ENCODE assay signal across 8 cellular contexts in the genomic region with DNA sequence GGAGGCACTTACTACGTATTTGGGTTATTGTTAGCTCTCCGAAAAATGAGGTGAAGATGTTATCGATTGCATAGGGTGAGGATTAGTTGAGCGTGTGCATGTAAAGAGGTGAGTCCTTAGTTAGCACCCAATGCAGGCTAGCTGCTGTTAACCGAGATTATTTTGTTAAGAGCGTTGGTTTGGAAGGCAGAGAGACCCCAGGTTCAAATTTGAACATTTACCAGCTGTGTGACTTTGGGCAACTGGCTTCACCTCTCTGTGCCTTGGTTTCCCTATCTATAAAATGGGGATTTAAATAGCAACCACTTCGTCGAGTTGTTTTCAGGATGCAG. TPM values are rescaled to one million over a fixed set of nuclear protein-coding genes. Genes with fewer than 3 reads are reported as not detected.
A peak's percentile ranks its signal among the peaks of the same experiment; 100 is the strongest.
DNase-seq lines count a peak whose midpoint lies in the region; ATAC-seq and TF ChIP-seq lines count a peak whose summit lies in the region.

No MANE protein-coding gene starts in this region.

- no peak for TF ChIP-seq POLR2A in IMR-90 (IDR thresholded peaks at IDR 0.05; ENCODE audit: low read depth, low read length)

- peak overlapping the region; percentile 12; the same call in 1 of the 2 replicates for H2AK5ac ChIP-seq in IMR-90 (ENCODE audit: low read depth, low read length)

- H3K4me1 ChIP-seq in IMR-90 (ENCODE audit: control insufficient read depth, insufficient read depth, low read length) (peaks cover 5% of the 10 kb centered on the region; the same call in 1 of the 2 replicates), mucosa of stomach (ENCODE audit: control insufficient read depth, insufficient read depth, low read length) (peaks cover 13% of the 10 kb centered on the region)

- no peak overlapping the region for H4K5ac ChIP-seq in IMR-90 (ENCODE audit: low read depth, low read length)

- peak overlapping the region; percentile 74 for H2AK9ac ChIP-seq in IMR-90 (replicated peaks; ENCODE audit: low read depth, low read length, poor library complexity)

- dilution Hi-C loops in IMR-90 (cut with HindIII; ENCODE audit: low sequenced_read_pairs, unreplicated experiment): no loop called here

- H3K9me3 ChIP-seq in IMR-90 (ENCODE audit: control insufficient read depth, insufficient read depth, low read length) (no peaks in the 10 kb centered on the region), mucosa of stomach (ENCODE audit: control insufficient read depth, low read length) (no peaks in the 10 kb centered on the region)

- peak overlapping the region; percentile 3 to 81; a peak in 2 of 4 replicates for H4K8ac ChIP-seq in IMR-90 (ENCODE audit: low read depth in 2 of 2, low read length in 2 of 2)

- H3K27ac ChIP-seq in IMR-90 (ENCODE audit: insufficient read depth, low read length): no peak overlapping the region; the same call in 1 of the 2 replicates

- H3K36me3 ChIP-seq in IMR-90 (ENCODE audit: control insufficient read depth, insufficient read depth, low read length) (no peaks in the 10 kb centered on the region), mucosa of stomach (ENCODE audit: control insufficient read depth, insufficient read depth, low read length) (no peaks in the 10 kb centered on the region)

- peak overlapping the region; percentile 94 for H3K4me2 ChIP-seq in IMR-90 (ENCODE audit: low read depth, low read length)

- H3K9ac ChIP-seq in IMR-90 (ENCODE audit: low read depth, low read length) (peak overlapping the region; percentile 68), mucosa of stomach (ENCODE audit: low read length) (peak overlapping the region; percentile 70)

- H3K4me3 ChIP-seq in AG04449 (ENCODE audit: low read depth, low read length) (peak overlapping the region; percentile 95), IMR-90 (ENCODE audit: insufficient read depth, low read depth, low read length) (peak overlapping the region; percentile 84), mucosa of stomach (ENCODE audit: low read length) (peak overlapping the region; percentile 85)

- H2BK120ac ChIP-seq in IMR-90 (ENCODE audit: low read depth, low read length): peak overlapping the region; percentile 11; the same call in 1 of the 2 replicates

- H3K27ac Mint-ChIP-seq in brain: peak overlapping the region; percentile 1 to 85 (median 53)

- peak overlapping the region; percentile 95 for H3K14ac ChIP-seq in IMR-90 (replicated peaks; ENCODE audit: low read depth, low read length)

- H3K36me3 Mint-ChIP-seq in brain: no peaks in the 10 kb centered on the region

- POLR2A ChIA-PET in AG04449 (lab: Yijun Ruan, JAX) (interaction anchor here (1.0 to 3.1 kb wide), 6 partner anchors 91 to 480 kb away, joined by 3 to 21 read pairs (median 5); partner anchors contain the start of gene GGN), IMR-90 (lab: Charles Lee; ENCODE audit: unreplicated experiment) (interaction anchor here (0.5 to 2.0 kb wide), 3 partner anchors 96 to 301 kb away, joined by 3 to 7 read pairs (median 6); no protein-coding TSS in a partner anchor)

- BruUV-seq in IMR-90 (replicated peaks; lab: Mats Ljungman, UMichigan): no TSS peak

- WGBS in IMR-90 (ENCODE audit: extremely low coverage in 2 of 2, insufficient read length in 1 of 2), 2 experiments: 4% methylated on average over 5 of the region's 8 CpGs; no CpG with 5 or more reads in 1 of the 2 experiments

- H3K4ac ChIP-seq in IMR-90 (ENCODE audit: low read depth, low read length): peak overlapping the region; percentile 44

- TF ChIP-seq CTCF in AG04449 (IDR thresholded peaks at IDR 0.05; ENCODE audit: insufficient read depth, low read length, missing control alignments) (no peak), IMR-90 (conservative IDR thresholded peaks at IDR 0.05; ENCODE audit: low read depth, low read length) (no peak), brain (conservative IDR thresholded peaks at IDR 0.05) (no peak)

- TF ChIP-seq RAD21 in IMR-90 (IDR thresholded peaks at IDR 0.05; ENCODE audit: low read length): 0 out of 2 replicates have a peak, but pooled peaks have one; percentile 2

- H2AFZ ChIP-seq in IMR-90 (replicated peaks; ENCODE audit: low read length, poor library complexity): peak overlapping the region; percentile 100

- CTCF ChIA-PET in AG04449 (lab: Yijun Ruan, JAX) (interaction anchor here (0.7 to 12.1 kb wide), 17 partner anchors 9 to 337 kb away, joined by 3 to 213 read pairs (median 4); no protein-coding TSS in a partner anchor), IMR-90 (lab: Yijun Ruan, JAX) (interaction anchor here (0.6 to 1.6 kb wide), 5 partner anchors 23 to 96 kb away, joined by 3 to 4 read pairs (median 3); no protein-coding TSS in a partner anchor)

- H3K56ac ChIP-seq in IMR-90 (ENCODE audit: extremely low read depth, insufficient read depth, low read length): peak overlapping the region; percentile 50; the same call in 1 of the 2 replicates

- DNase-seq in AG04449 (ENCODE audit: low read depth, low spot score) (no peak), IMR-90 (no peak), cerebellum (ENCODE audit: low spot score) (no peak), NOMO-1 treated with dmso at 0.1 percent for 144 hours (lab: John Stamatoyannopoulos, UW; ENCODE audit: unreplicated experiment) (no peak)

- H2BK20ac ChIP-seq in IMR-90 (ENCODE audit: low read depth, low read length): no peak overlapping the region

- ATAC-seq in IMR-90 (ENCODE audit: low read depth) (no peak), HG02884 (IDR thresholded peaks at IDR 0.05; ENCODE audit: unreplicated experiment) (no peak), GM19455 (IDR thresholded peaks at IDR 0.05; ENCODE audit: unreplicated experiment) (no peak)

- H2BK15ac ChIP-seq in IMR-90 (ENCODE audit: low read depth, low read length): peak overlapping the region; percentile 29; the same call in 1 of the 3 replicates

- H4K91ac ChIP-seq in IMR-90 (ENCODE audit: insufficient read depth, low read depth, low read length): peak overlapping the region; percentile 25; the same call in 1 of the 2 replicates

- H2BK5ac ChIP-seq in IMR-90 (ENCODE audit: low read depth, low read length, poor library complexity, severe bottlenecking): peak overlapping the region; percentile 28

- peaks cover 8% of the 10 kb centered on the region for H3K27me3 Mint-ChIP-seq in brain

- peaks cover 10% of the 10 kb centered on the region; the same call in 1 of the 2 replicates for H3K9me1 ChIP-seq in IMR-90 (ENCODE audit: insufficient read depth, low read length)

- H3K27me3 ChIP-seq in IMR-90 (ENCODE audit: control insufficient read depth, insufficient read depth, low read length) (no peaks in the 10 kb centered on the region), mucosa of stomach (ENCODE audit: control insufficient read depth, insufficient read depth, low read length) (no peaks in the 10 kb centered on the region)

- H3K79me1 ChIP-seq in IMR-90 (ENCODE audit: low read depth in 1 of 2, low read length in 2 of 2): peaks cover 11 to 53% of the 10 kb centered on the region in 2 experiments; a peak in 3 of 4 replicates

- H4K20me1 ChIP-seq in IMR-90 (ENCODE audit: insufficient read depth, low read length): peaks cover 20% of the 10 kb centered on the region

- in situ Hi-C loops in IMR-90 (cut with MboI; ENCODE audit: low sequenced_read_pairs): loop anchor here (5.0 kb wide), 1 partner anchor 190 kb away; no protein-coding TSS in a partner anchor

- peak overlapping the region; percentile 3; the same call in 1 of the 2 replicates for H3K18ac ChIP-seq in IMR-90 (ENCODE audit: low read depth, low read length)

- intact Hi-C loops in IMR-90 (cut with micrococcal nuclease): loop anchor here (1.0 to 2.0 kb wide), 3 partner anchors 23 to 96 kb away; no protein-coding TSS in a partner anchor

- H3K4me1 Mint-ChIP-seq in brain: peaks cover 45% of the 10 kb centered on the region

- peaks cover 0 to 4% (median 0%) of the 10 kb centered on the region in 5 experiments for H3K9me3 Mint-ChIP-seq in brain

- peak overlapping the region; percentile 85 to 95 (median 92) for H3K4me3 Mint-ChIP-seq in brain

- H3K23ac ChIP-seq in IMR-90 (ENCODE audit: low read depth, low read length): peak overlapping the region; percentile 99

TF ChIP-seq in IMR-90, 13 proteins besides CTCF, POLR2A, EP300 and RAD21 (continues in another document):
- TF ChIP-seq CHD1 (IDR thresholded peaks at IDR 0.05; ENCODE audit: low read depth, low read length) (no peak), MAZ (IDR thresholded peaks at IDR 0.05; ENCODE audit: borderline replicate concordance, low read depth, low read length) (no peak), MXI1 (IDR thresholded peaks at IDR 0.05; ENCODE audit: borderline replicate concordance, low read depth, low read length) (no peak), RFX5 (IDR thresholded peaks at IDR 0.05; ENCODE audit: low read depth, low read length) (no peak), BHLHE40 (IDR thresholded peaks at IDR 0.05; ENCODE audit: low read depth, low read length) (no peak), FOS (IDR thresholded peaks at IDR 0.05; ENCODE audit: low read depth, low read length) (no peak), NFE2L2 (IDR thresholded peaks at IDR 0.05; ENCODE audit: low read depth, low read length) (no peak), MAFK (IDR thresholded peaks at IDR 0.05; ENCODE audit: low read depth, low read length) (no peak), CEBPB (IDR thresholded peaks at IDR 0.05; ENCODE audit: low read depth, low read length) (no peak), RCOR1 (IDR thresholded peaks at IDR 0.05; ENCODE audit: insufficient replicate concordance, low read length) (no peak), SMC3 (IDR thresholded peaks at IDR 0.05; ENCODE audit: low read depth, low read length) (no peak)
- TF ChIP-seq, protein P1, sequence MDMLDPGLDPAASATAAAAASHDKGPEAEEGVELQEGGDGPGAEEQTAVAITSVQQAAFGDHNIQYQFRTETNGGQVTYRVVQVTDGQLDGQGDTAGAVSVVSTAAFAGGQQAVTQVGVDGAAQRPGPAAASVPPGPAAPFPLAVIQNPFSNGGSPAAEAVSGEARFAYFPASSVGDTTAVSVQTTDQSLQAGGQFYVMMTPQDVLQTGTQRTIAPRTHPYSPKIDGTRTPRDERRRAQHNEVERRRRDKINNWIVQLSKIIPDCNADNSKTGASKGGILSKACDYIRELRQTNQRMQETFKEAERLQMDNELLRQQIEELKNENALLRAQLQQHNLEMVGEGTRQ (IDR thresholded peaks at IDR 0.05; ENCODE audit: low read depth, low read length): no peak

RNA-seq across cellular contexts. Expression of gene SIPA1L3, which starts 0.7 kb away (rescaled TPM):
- 4.1 and 8.3 TPM in 2 replicates for total RNA-seq in IMR-90 (2012; rRNA removed)
- 9.4 and 12.7 TPM in 2 replicates for polyA plus RNA-seq in IMR-90 (2012; rRNA removed)
- polyA plus RNA-seq in IMR-90 (2012; cell fraction: cytosol; rRNA removed): 9.1 and 10.4 TPM in 2 replicates
- polyA plus RNA-seq in IMR-90 (2012; cell fraction: nucleus; rRNA removed; ENCODE audit: low replicate concordance): 17.5 and 25.3 TPM in 2 replicates
- polyA plus RNA-seq in brain (ENCODE audit: insufficient read depth, low read depth, low replicate concordance): 11.2 TPM
- 32.1 TPM for total RNA-seq in cerebellum

RNA-seq across cellular contexts. Expression of gene WDR87, which starts 1.3 kb away (rescaled TPM):
- total RNA-seq in IMR-90 (2012; rRNA removed) (not detected in 2 replicates), cerebellum (not detected)
- polyA plus RNA-seq in IMR-90 (2012; rRNA removed) (not detected in 2 replicates), brain (ENCODE audit: insufficient read depth, low read depth, low replicate concordance) (not detected)
- not detected in 2 replicates for polyA plus RNA-seq in IMR-90 (2012; cell fraction: cytosol; rRNA removed)
- polyA plus RNA-seq in IMR-90 (2012; cell fraction: nucleus; rRNA removed; ENCODE audit: low replicate concordance): not detected in 2 replicates
